In genomic region chr18:57437433-57437781, GRCh38 we compare ENCODE assay signal across 9 cellular contexts. TPM values are rescaled to one million over a fixed set of nuclear protein-coding genes. Genes with fewer than 3 reads are reported as not detected.
DNase-seq lines count a peak whose midpoint lies in the region.
"Had no signal": no experiment of that assay in that cellular context is flagged by ENCODE, and none has a peak within 500 bp of the region (broad histone marks: within the 10 kb centered on the region; RNA-seq: fewer than 3 reads in every experiment).

No MANE protein-coding gene starts in this region.

- no peaks in the 10 kb centered on the region for H3K36me3 ChIP-seq in trophoblast cell (ENCODE audit: control insufficient read depth in 1 of 2, insufficient read depth in 2 of 2, low read length in 2 of 2)

- H3K4ac ChIP-seq in trophoblast cell (ENCODE audit: low read depth, low read length), result no peak overlapping the region

- H3K79me1 ChIP-seq in trophoblast cell (ENCODE audit: low read length), result no peaks in the 10 kb centered on the region

- H2BK12ac ChIP-seq in trophoblast cell (ENCODE audit: low read length), result no peak overlapping the region

- no peak overlapping the region for H2BK120ac ChIP-seq in trophoblast cell (ENCODE audit: insufficient read depth, low read length, poor library complexity)

- H2AK5ac ChIP-seq in trophoblast cell (ENCODE audit: low read length), result no peak overlapping the region

- DNase-seq in T-helper 1 cell (no peak), NCI-H128 (lab: John Stamatoyannopoulos, UW; ENCODE audit: unreplicated experiment) (peak; percentile 30), cerebellar cortex (ENCODE audit: low spot score) (peak; percentile 23), trophoblast cell (no peak), substantia nigra (lab: John Stamatoyannopoulos, UW) (no peak), NAMALWA (ENCODE audit: low spot score) (no peak)
- no peak for DNase-seq in activated CD4-positive, CD25-positive, alpha-beta regulatory T cell treated with anti-CD3 and anti-CD28 coated beads, Interleukin-2, amount 50 U/mL, for 72 hours

- H3K4me3 ChIP-seq in trophoblast cell (ENCODE audit: low read depth, low read length), result no peak overlapping the region

- no peak overlapping the region for H3K9ac ChIP-seq in trophoblast cell (ENCODE audit: low read length)

- H3K79me2 ChIP-seq in trophoblast cell (ENCODE audit: control insufficient read depth, insufficient read depth, low read length, poor library complexity), result no peaks in the 10 kb centered on the region

- H3K9me3 ChIP-seq in trophoblast cell (ENCODE audit: insufficient read depth, low read depth, low read length), result peaks cover 19% of the 10 kb centered on the region

- peak overlapping the region; percentile 76 for H3K4me2 ChIP-seq in trophoblast cell (ENCODE audit: low read length)

- H3K27ac ChIP-seq in trophoblast cell (ENCODE audit: low read depth, low read length), result no peak overlapping the region
- no peak overlapping the region for H3K27ac ChIP-seq in substantia nigra (ENCODE audit: low read depth, low read length, poor library complexity, severe bottlenecking)
- H3K27ac ChIP-seq: C4-2B had no signal

- H3K18ac ChIP-seq in trophoblast cell (ENCODE audit: low read length), result no peak overlapping the region

- no peak overlapping the region for H3K23ac ChIP-seq in trophoblast cell (ENCODE audit: low read length)

- peak overlapping the region; percentile 25 for H3K4me3 Mint-ChIP-seq in T-helper 1 cell treated with Interleukin-12 subunit alpha and Interleukin-12 subunit beta and Interleukin-4 antibody, amounts not matched to agents 30 μg/mL and 1 μg/mL, for 36 hours

- H4K91ac ChIP-seq in trophoblast cell (ENCODE audit: low read depth, low read length), result no peak overlapping the region

- peaks cover 86% of the 10 kb centered on the region for H3K27me3 Mint-ChIP-seq in T-helper 1 cell treated with Interleukin-12 subunit alpha and Interleukin-12 subunit beta and Interleukin-4 antibody, amounts not matched to agents 30 μg/mL and 1 μg/mL, for 36 hours (ENCODE audit: low read depth)

- no peak overlapping the region for H2AFZ ChIP-seq in trophoblast cell (ENCODE audit: insufficient read depth, low read length, poor library complexity)

- H3K27me3 ChIP-seq in trophoblast cell (ENCODE audit: insufficient read depth, low read length), result peaks cover 86% of the 10 kb centered on the region

- H2BK5ac ChIP-seq in trophoblast cell (ENCODE audit: low read depth, low read length, poor library complexity), result no peak overlapping the region

- peaks cover 8% of the 10 kb centered on the region for H3K36me3 Mint-ChIP-seq in T-helper 1 cell treated with Interleukin-12 subunit alpha and Interleukin-12 subunit beta and Interleukin-4 antibody, amounts not matched to agents 30 μg/mL and 1 μg/mL, for 36 hours (ENCODE audit: low read depth)

- H4K8ac ChIP-seq in trophoblast cell (ENCODE audit: low read depth, low read length), result no peak overlapping the region

- H3K4me1 ChIP-seq in trophoblast cell (ENCODE audit: control insufficient read depth in 1 of 2, insufficient read depth in 2 of 2, low read length in 2 of 2), result peaks cover 15 to 29% of the 10 kb centered on the region in 2 experiments

- H3K9me3 Mint-ChIP-seq in T-helper 1 cell treated with Interleukin-12 subunit alpha and Interleukin-12 subunit beta and Interleukin-4 antibody, amounts not matched to agents 30 μg/mL and 1 μg/mL, for 36 hours, result no peaks in the 10 kb centered on the region

- H4K12ac ChIP-seq in trophoblast cell (ENCODE audit: low read depth, low read length), result no peak overlapping the region

- peak overlapping the region; percentile 57 for H3K27ac Mint-ChIP-seq in T-helper 1 cell treated with Interleukin-12 subunit alpha and Interleukin-12 subunit beta and Interleukin-4 antibody, amounts not matched to agents 30 μg/mL and 1 μg/mL, for 36 hours

- WGBS in trophoblast cell (ENCODE audit: extremely low coverage, insufficient coverage, insufficient read length), result no CpG with 5 or more reads among the region's 17 CpGs

- H3K4me1 Mint-ChIP-seq in T-helper 1 cell treated with Interleukin-12 subunit alpha and Interleukin-12 subunit beta and Interleukin-4 antibody, amounts not matched to agents 30 μg/mL and 1 μg/mL, for 36 hours (ENCODE audit: low read depth), result peaks cover 12% of the 10 kb centered on the region

- no peak overlapping the region for H3K14ac ChIP-seq in trophoblast cell (ENCODE audit: low read length)

RNA-seq across cellular contexts. Expression of gene ONECUT2, which starts 2.2 kb away (rescaled TPM):
- 0.06 and 0.07 TPM in 2 replicates for polyA plus RNA-seq in trophoblast cell (2013)

Comparison
In these comparisons a context has a peak if more than half of its experiments do, and no peak if none do; other contexts are left out.
1. DNase-seq: peak in NCI-H128 (single experiment) and cerebellar cortex (single experiment); none in T-helper 1 cell (0 of 5), trophoblast cell (0 of 2), substantia nigra (0 of 49), NAMALWA (single experiment) and activated CD4-positive, CD25-positive, alpha-beta regulatory T cell treated with anti-CD3 and anti-CD28 coated beads, Interleukin-2, amount 50 U/mL, for 72 hours (single experiment).